Comparison of ENCODE assay signal across 24 cellular contexts in the genomic region with DNA sequence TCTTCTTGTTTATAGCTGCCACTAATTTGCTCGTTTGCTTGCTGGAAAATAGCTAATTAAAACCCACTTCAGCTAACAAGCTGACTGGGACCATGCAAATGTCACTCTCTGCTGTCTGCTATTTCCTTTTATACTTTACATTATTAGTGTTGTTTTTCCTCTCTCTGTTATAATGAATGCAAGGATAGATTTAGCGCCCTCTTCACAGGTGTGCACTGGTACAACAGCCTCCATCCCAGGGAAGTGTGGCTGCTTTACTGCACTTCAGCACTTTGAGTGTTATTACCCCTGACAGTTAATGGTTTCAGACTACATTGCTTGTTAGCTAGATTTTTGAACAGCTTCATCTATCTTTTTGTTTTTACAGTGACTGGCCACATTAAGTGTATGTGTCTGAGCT.
A peak's percentile ranks its signal among the peaks of the same experiment; 100 is the strongest.
DNase-seq lines count a peak whose midpoint lies in the region; ATAC-seq lines count a peak whose summit lies in the region.
"Had no signal": no experiment of that assay in that cellular context is flagged by ENCODE, and none has a peak within 500 bp of the region (broad histone marks: within the 10 kb centered on the region; RNA-seq: fewer than 3 reads in every experiment).

No MANE protein-coding gene starts in this region.

- peak; percentile 79 for DNase-seq in NCI-H1105 treated with DMSO at 0.1 percent for 48 hours (lab: John Stamatoyannopoulos, UW)
- peak; percentile 83 for DNase-seq in NCI-H1436 treated with DMSO at 0.1 percent for 48 hours (lab: John Stamatoyannopoulos, UW)
- peak; percentile 24 for DNase-seq in NCI-H69 (lab: John Stamatoyannopoulos, UW)
- peak; percentile 5 for DNase-seq in left kidney (ENCODE audit: low read depth, low spot score)
- no peak for DNase-seq in CD1c-positive myeloid dendritic cell (ENCODE audit: extremely low spot score)
- no peak for DNase-seq in iPS-NIHi11 (ENCODE audit: low spot score)
- no peak for DNase-seq in foreskin melanocyte
- DNase-seq: C1 segment of cervical spinal cord; CD8-positive, alpha-beta T cell; DMS153; DND-41; Kasumi-1; NCI-H146; NCI-H1930; NCI-H2171 treated with DMSO at 0.1 percent for 48 hours; NCI-H345; NCI-H510A treated with DMSO at 0.1 percent for 48 hours; OCI-M1; SIG-M5; SK-N-SH; SW 1271; T-helper 17 cell had no signal

- ATAC-seq in HG03460 (IDR thresholded peaks at IDR 0.05; ENCODE audit: unreplicated experiment), result no peak
- ATAC-seq: CD8-positive, alpha-beta T cell; K562; T-helper 17 cell had no signal

Comparison
In these comparisons a context has a peak if more than half of its experiments do, and no peak if none do; other contexts are left out.
1. DNase-seq: peak in NCI-H1105 treated with DMSO at 0.1 percent for 48 hours (single experiment), NCI-H1436 treated with DMSO at 0.1 percent for 48 hours (single experiment), NCI-H69 (single experiment) and left kidney (single experiment); none in CD1c-positive myeloid dendritic cell (single experiment), iPS-NIHi11 (single experiment) and foreskin melanocyte (single experiment).